ENCODE assay signal across 30 cellular contexts in genomic region chr17:66000216-66000615, GRCh38.
"Had no signal": no experiment of that assay in that cellular context is flagged by ENCODE, and none has a peak within 500 bp of the region (broad histone marks: within the 10 kb centered on the region; RNA-seq: fewer than 3 reads in every experiment).

No MANE protein-coding gene starts in this region.

- H3K36me3 ChIP-seq: left lung, lower lobe of right lung, ovary, right atrium auricular region, right lobe of liver, suprapubic skin, thoracic aorta, upper lobe of right lung, uterus had no signal

- H3K36me3 Mint-ChIP-seq: immature natural killer cell; natural killer cell; stimulated activated effector memory CD8-positive, alpha-beta T cell treated with anti-CD3 and anti-CD28 coated beads, Interleukin-12 subunit alpha, Interleukin-12 subunit beta, amount 100 ng/mL, for 72 hours had no signal

- H3K4me3 Mint-ChIP-seq: immature natural killer cell; mesothelial cell of epicardium; naive B cell; natural killer cell; nephron progenitor cell; stimulated activated effector memory CD8-positive, alpha-beta T cell treated with anti-CD3 and anti-CD28 coated beads, Interleukin-12 subunit alpha, Interleukin-12 subunit beta, amount 100 ng/mL, for 72 hours; stimulated activated naive CD8-positive, alpha-beta T cell treated with anti-CD3 and anti-CD28 coated beads, Interleukin-15, Interleukin-2, amounts not matched to agents 100 ng/mL and 50 ng/mL, for 24 hours had no signal

- DNase-seq: hypothalamus; immature natural killer cell; kidney; left colon; left lung; lower lobe of right lung; mesendoderm; naive B cell; natural killer cell; nephron progenitor cell; ovary; right lobe of liver; stimulated activated CD4-positive, alpha-beta T cell treated with anti-CD3 and anti-CD28 coated beads, Interleukin-12 subunit alpha, Interleukin-12 subunit beta, amount 100 ng/mL, for 4 hours; stimulated activated CD4-positive, alpha-beta T cell treated with anti-CD3 and anti-CD28 coated beads, Interleukin-15, amount 100 ng/mL, for 24 hours; stimulated activated CD4-positive, alpha-beta T cell treated with anti-CD3 and anti-CD28 coated beads, Interleukin-2, amount 100 ng/mL, for 24 hours; stimulated activated CD4-positive, alpha-beta T cell treated with anti-CD3 and anti-CD28 coated beads, Interleukin-4, amount 100 ng/mL, for 1 hour; stimulated activated naive CD4-positive, alpha-beta T cell; tibial artery; trophoblast cell; upper lobe of right lung; uterus had no signal

- H3K4me1 ChIP-seq: left lung, right atrium auricular region, right lobe of liver, suprapubic skin, upper lobe of right lung, uterus had no signal

- H3K9me3 Mint-ChIP-seq: immature natural killer cell; natural killer cell; stimulated activated naive CD8-positive, alpha-beta T cell treated with anti-CD3 and anti-CD28 coated beads, Interleukin-15, Interleukin-2, amounts not matched to agents 100 ng/mL and 50 ng/mL, for 24 hours had no signal

- H3K4me1 Mint-ChIP-seq: immature natural killer cell; mesothelial cell of epicardium; naive B cell; natural killer cell; nephron progenitor cell; stimulated activated effector memory CD8-positive, alpha-beta T cell treated with anti-CD3 and anti-CD28 coated beads, Interleukin-12 subunit alpha, Interleukin-12 subunit beta, amount 100 ng/mL, for 72 hours had no signal

- H3K27ac ChIP-seq: left lung, lower lobe of right lung, ovary, right atrium auricular region, right lobe of liver, skin epidermis, suprapubic skin, thoracic aorta, tibial artery, upper lobe of right lung, uterus had no signal

- H3K27me3 ChIP-seq: left lung, ovary, right atrium auricular region, right lobe of liver, suprapubic skin, tibial artery, upper lobe of right lung, uterus had no signal

- H3K27me3 Mint-ChIP-seq: naive B cell; progenitor cell of endocrine pancreas; stimulated activated naive CD8-positive, alpha-beta T cell treated with anti-CD3 and anti-CD28 coated beads, Interleukin-15, Interleukin-2, amounts not matched to agents 100 ng/mL and 50 ng/mL, for 24 hours had no signal

- H3K27ac Mint-ChIP-seq: immature natural killer cell; mesothelial cell of epicardium; natural killer cell; nephron progenitor cell; progenitor cell of endocrine pancreas; stimulated activated effector memory CD8-positive, alpha-beta T cell treated with anti-CD3 and anti-CD28 coated beads, Interleukin-12 subunit alpha, Interleukin-12 subunit beta, amount 100 ng/mL, for 72 hours; stimulated activated naive CD8-positive, alpha-beta T cell treated with anti-CD3 and anti-CD28 coated beads, Interleukin-15, Interleukin-2, amounts not matched to agents 100 ng/mL and 50 ng/mL, for 24 hours had no signal

- FAIRE-seq: islet of Langerhans, kidney had no signal

- H3K9me3 ChIP-seq: left lung, lower lobe of right lung, ovary, right atrium auricular region, right lobe of liver, suprapubic skin, thoracic aorta, tibial artery, upper lobe of right lung, uterus had no signal

- H3K4me3 ChIP-seq: left lung, lower lobe of right lung, ovary, right atrium auricular region, right lobe of liver, skin epidermis, suprapubic skin, thoracic aorta, tibial artery, upper lobe of right lung, uterus had no signal
